12 cellular contexts compared by ENCODE assay signal in the genomic region with DNA sequence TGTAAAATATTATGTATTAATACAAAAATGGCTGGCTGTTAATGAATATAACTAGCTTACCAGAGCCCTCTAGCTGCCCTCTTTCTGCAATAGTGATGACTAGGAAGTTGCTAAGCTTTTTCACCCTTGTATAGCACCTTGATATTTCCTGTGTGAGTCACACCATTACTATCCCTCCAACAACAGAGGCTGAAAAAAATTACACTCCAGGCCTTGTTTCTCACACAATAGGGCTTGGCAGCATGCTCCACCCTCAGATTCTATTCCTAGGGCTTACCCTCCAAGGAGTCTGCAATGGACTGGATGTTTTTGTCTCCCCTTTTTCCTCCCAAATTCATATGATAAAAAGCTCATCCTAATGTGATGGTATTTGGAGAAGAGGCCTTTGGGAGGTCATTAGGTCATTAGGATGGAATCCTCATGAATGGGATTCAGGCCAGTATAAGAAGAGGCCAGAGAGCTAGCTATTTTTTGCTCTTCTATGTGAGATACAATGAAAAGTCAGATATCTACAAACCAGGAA.
DNase-seq lines count a peak whose midpoint lies in the region; ATAC-seq and TF ChIP-seq lines count a peak whose summit lies in the region.
"Had no signal": no experiment of that assay in that cellular context is flagged by ENCODE, and none has a peak within 500 bp of the region (broad histone marks: within the 10 kb centered on the region; RNA-seq: fewer than 3 reads in every experiment).

No MANE protein-coding gene starts in this region.

- H3K27me3 ChIP-seq in Panc1 (ENCODE audit: control insufficient read depth, insufficient read depth, low read length) (no peaks in the 10 kb centered on the region; the same call in 1 of the 2 replicates), mucosa of stomach (ENCODE audit: control insufficient read depth, insufficient read depth, low read length) (no peaks in the 10 kb centered on the region), suprapubic skin (no peaks in the 10 kb centered on the region)
- H3K27me3 ChIP-seq: transverse colon had no signal

- peak; percentile 71; the same call in 1 of the 2 replicates for ATAC-seq in Panc1

- POLR2A ChIA-PET in Panc1 (lab: Charles Lee), result no interaction called here

- no peak overlapping the region for H3K27ac Mint-ChIP-seq in activated T-cell treated with anti-CD3 and anti-CD28 coated beads, Interleukin-2, amount 50 U/mL, for 24 hours
- H3K27ac Mint-ChIP-seq in activated naive CD4-positive, alpha-beta T cell treated with anti-CD3 and anti-CD28 coated beads, Interleukin-2, amount 10 ng/mL, durations not matched to agents 7 days and 5 days, result no peak overlapping the region
- H3K27ac Mint-ChIP-seq: T-helper 1 cell treated with Interleukin-12 subunit alpha and Interleukin-12 subunit beta and Interleukin-4 antibody, amounts not matched to agents 30 μg/mL and 1 μg/mL, for 36 hours had no signal

- TF ChIP-seq EP300 in suprapubic skin (IDR thresholded peaks at IDR 0.05), result no peak

- intact Hi-C loops in Panc1 (cut with micrococcal nuclease; ENCODE audit: unreplicated experiment), result no loop called here

- BruUV-seq in Panc1 (replicated peaks; lab: Mats Ljungman, UMichigan), result no TSS peak

- DNase-seq in GM04504 (ENCODE audit: low read depth), result peak; percentile 46
- peak; percentile 69 for DNase-seq in Panc1 (ENCODE audit: low read depth, low spot score)
- peak; percentile 84 for DNase-seq in epithelial cell of proximal tubule (ENCODE audit: low read depth)
- DNase-seq in activated T-cell treated with anti-CD3 and anti-CD28 coated beads, Interleukin-2, amount 50 U/mL, for 24 hours, result no peak
- no peak for DNase-seq in OCI-M2 (lab: John Stamatoyannopoulos, UW; ENCODE audit: unreplicated experiment)
- no peak for DNase-seq in suprapubic skin (ENCODE audit: low spot score in 2 of 2)
- no peak for DNase-seq in activated naive CD4-positive, alpha-beta T cell treated with anti-CD3 and anti-CD28 coated beads, Interleukin-2, amount 10 ng/mL, durations not matched to agents 7 days and 5 days
- DNase-seq: activated naive CD4-positive, alpha-beta T cell treated with Interleukin-2 at 50 U/mL for 16 hours; Karpas-422; transverse colon had no signal

- peaks cover 12% of the 10 kb centered on the region for H3K27me3 Mint-ChIP-seq in activated T-cell treated with anti-CD3 and anti-CD28 coated beads, Interleukin-2, amount 50 U/mL, for 24 hours
- H3K27me3 Mint-ChIP-seq in activated naive CD4-positive, alpha-beta T cell treated with anti-CD3 and anti-CD28 coated beads, Interleukin-2, amount 10 ng/mL, durations not matched to agents 7 days and 5 days, result peaks cover 3% of the 10 kb centered on the region

- no peaks in the 10 kb centered on the region for H3K36me3 Mint-ChIP-seq in activated T-cell treated with anti-CD3 and anti-CD28 coated beads, Interleukin-2, amount 50 U/mL, for 24 hours (ENCODE audit: low read depth)
- H3K36me3 Mint-ChIP-seq in activated naive CD4-positive, alpha-beta T cell treated with anti-CD3 and anti-CD28 coated beads, Interleukin-2, amount 10 ng/mL, durations not matched to agents 7 days and 5 days, result no peaks in the 10 kb centered on the region

- peaks cover 3% of the 10 kb centered on the region; the same call in 1 of the 2 replicates for H3K9me3 ChIP-seq in Panc1 (ENCODE audit: control insufficient read depth, insufficient read depth, low read depth, low read length)
- H3K9me3 ChIP-seq in mucosa of stomach (ENCODE audit: control insufficient read depth, low read length), result no peaks in the 10 kb centered on the region
- no peaks in the 10 kb centered on the region for H3K9me3 ChIP-seq in suprapubic skin
- H3K9me3 ChIP-seq: transverse colon had no signal

- peaks cover 10% of the 10 kb centered on the region for H3K9me3 Mint-ChIP-seq in activated T-cell treated with anti-CD3 and anti-CD28 coated beads, Interleukin-2, amount 50 U/mL, for 24 hours
- H3K9me3 Mint-ChIP-seq in activated naive CD4-positive, alpha-beta T cell treated with anti-CD3 and anti-CD28 coated beads, Interleukin-2, amount 10 ng/mL, durations not matched to agents 7 days and 5 days, result no peaks in the 10 kb centered on the region
- H3K9me3 Mint-ChIP-seq: T-helper 1 cell treated with Interleukin-12 subunit alpha and Interleukin-12 subunit beta and Interleukin-4 antibody, amounts not matched to agents 30 μg/mL and 1 μg/mL, for 36 hours had no signal

- H3K4me3 ChIP-seq in Panc1 (ENCODE audit: low read depth in 2 of 2, low read length in 2 of 2) (no peak overlapping the region), epithelial cell of proximal tubule (ENCODE audit: low read depth, low read length) (no peak overlapping the region), mucosa of stomach (ENCODE audit: low read length) (no peak overlapping the region), suprapubic skin (no peak overlapping the region)
- H3K4me3 ChIP-seq: transverse colon had no signal

- in situ Hi-C loops in Panc1 (cut with HindIII; ENCODE audit: low pct_unique_long_range_greater_than_20kb, low sequenced_read_pairs), result no loop called here

- no peak for TF ChIP-seq POLR2A in suprapubic skin (IDR thresholded peaks at IDR 0.05)

- H3K4me1 ChIP-seq in Panc1 (ENCODE audit: control insufficient read depth, insufficient read depth, low read length), result no peaks in the 10 kb centered on the region
- peaks cover 27% of the 10 kb centered on the region for H3K4me1 ChIP-seq in mucosa of stomach (ENCODE audit: control insufficient read depth, insufficient read depth, low read length)
- H3K4me1 ChIP-seq in suprapubic skin, result no peaks in the 10 kb centered on the region

- CTCF ChIA-PET in Panc1 (lab: Charles Lee), result interaction anchor here (0.6 kb wide), 1 partner anchor 89 kb away, joined by 11 read pairs; no protein-coding TSS in a partner anchor
- CTCF ChIA-PET in activated naive CD4-positive, alpha-beta T cell treated with anti-CD3 and anti-CD28 coated beads, Interleukin-2, amount 10 ng/mL, durations not matched to agents 7 days and 5 days (lab: Charles Lee), result no interaction called here

- H3K9ac ChIP-seq in mucosa of stomach (ENCODE audit: low read length), result peak overlapping the region; percentile 3

- H3K27ac ChIP-seq in Panc1 (ENCODE audit: low read length), result no peak overlapping the region
- no peak overlapping the region for H3K27ac ChIP-seq in suprapubic skin

- no peaks in the 10 kb centered on the region for H3K36me3 ChIP-seq in Panc1 (ENCODE audit: control insufficient read depth, insufficient read depth, low read length)
- H3K36me3 ChIP-seq in mucosa of stomach (ENCODE audit: control insufficient read depth, insufficient read depth, low read length), result no peaks in the 10 kb centered on the region
- no peaks in the 10 kb centered on the region for H3K36me3 ChIP-seq in suprapubic skin
- H3K36me3 ChIP-seq: transverse colon had no signal

- H3K4me1 Mint-ChIP-seq in activated T-cell treated with anti-CD3 and anti-CD28 coated beads, Interleukin-2, amount 50 U/mL, for 24 hours (ENCODE audit: low read depth), result no peaks in the 10 kb centered on the region
- no peaks in the 10 kb centered on the region for H3K4me1 Mint-ChIP-seq in activated naive CD4-positive, alpha-beta T cell treated with anti-CD3 and anti-CD28 coated beads, Interleukin-2, amount 10 ng/mL, durations not matched to agents 7 days and 5 days

- no peak for TF ChIP-seq CTCF in Panc1 (IDR thresholded peaks at IDR 0.05)
- TF ChIP-seq CTCF in epithelial cell of proximal tubule (conservative IDR thresholded peaks at IDR 0.05; ENCODE audit: low read depth, low read length), result peak; percentile 23
- TF ChIP-seq CTCF in suprapubic skin (IDR thresholded peaks at IDR 0.05), result no peak

- H3K4me3 Mint-ChIP-seq in activated T-cell treated with anti-CD3 and anti-CD28 coated beads, Interleukin-2, amount 50 U/mL, for 24 hours, result no peak overlapping the region
- no peak overlapping the region for H3K4me3 Mint-ChIP-seq in activated naive CD4-positive, alpha-beta T cell treated with anti-CD3 and anti-CD28 coated beads, Interleukin-2, amount 10 ng/mL, durations not matched to agents 7 days and 5 days
- H3K4me3 Mint-ChIP-seq: T-helper 1 cell treated with Interleukin-12 subunit alpha and Interleukin-12 subunit beta and Interleukin-4 antibody, amounts not matched to agents 30 μg/mL and 1 μg/mL, for 36 hours had no signal

Comparison
In these comparisons a context has a peak if more than half of its experiments do, and no peak if none do; other contexts are left out.
1. DNase-seq: peak in GM04504 (single experiment), Panc1 (single experiment) and epithelial cell of proximal tubule (single experiment); none in activated T-cell treated with anti-CD3 and anti-CD28 coated beads, Interleukin-2, amount 50 U/mL, for 24 hours (single experiment), OCI-M2 (single experiment), suprapubic skin (0 of 2) and activated naive CD4-positive, alpha-beta T cell treated with anti-CD3 and anti-CD28 coated beads, Interleukin-2, amount 10 ng/mL, durations not matched to agents 7 days and 5 days (single experiment).